ENCODE assay signal across 1 cellular context in the genomic region with DNA sequence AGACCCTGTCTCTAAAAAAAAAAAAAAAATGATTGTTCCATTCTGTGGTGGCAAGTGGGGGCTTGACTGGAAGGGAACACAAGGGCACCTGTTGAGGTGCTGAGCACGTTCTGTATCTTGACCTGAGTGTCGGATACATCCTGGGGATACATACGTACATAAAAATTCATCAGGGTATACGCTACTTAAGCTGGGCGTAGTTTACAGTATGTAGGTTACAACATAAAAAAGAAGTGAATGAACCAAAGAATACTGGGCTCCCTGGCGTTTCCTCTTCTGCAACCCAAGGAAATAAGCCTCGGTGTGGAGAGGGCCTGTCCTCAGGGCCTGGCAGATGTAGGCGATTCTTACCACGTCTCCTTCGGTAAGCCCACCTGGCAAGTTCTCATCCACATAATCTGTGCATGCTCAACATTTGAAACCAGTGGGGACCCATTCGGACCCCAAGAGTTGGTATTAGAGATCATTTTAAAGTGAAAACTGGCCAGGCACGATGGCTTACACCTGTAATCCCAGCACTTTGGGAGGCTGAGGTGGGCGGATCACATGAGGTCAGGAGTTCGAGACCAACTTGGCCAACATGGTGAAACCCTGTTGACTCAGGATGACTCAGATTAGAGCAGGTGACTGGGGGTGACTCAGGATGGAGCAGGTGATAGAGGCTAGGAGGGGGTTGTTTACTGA.
TF ChIP-seq lines count a peak whose summit lies in the region.

No MANE protein-coding gene starts in this region.

TF ChIP-seq in HepG2, 621 proteins besides CTCF, POLR2A, EP300 and RAD21 (continued from another document):
- TF ChIP-seq NR2F6 (IDR thresholded peaks at IDR 0.05), result no peak
- 0 out of 2 replicates have a peak, but pooled peaks have one; percentile 12 for TF ChIP-seq NR2F6 (CRISPR knock-in tag; IDR thresholded peaks at IDR 0.05)
- peak; percentile 59; the same call in 1 of the 2 replicates for TF ChIP-seq FOSL1 (CRISPR knock-in tag; IDR thresholded peaks at IDR 0.05; ENCODE audit: borderline replicate concordance)
- TF ChIP-seq MBNL3 (CRISPR knock-in tag; conservative IDR thresholded peaks at IDR 0.05), result no peak
- TF ChIP-seq NR2F1 (CRISPR knock-in tag; IDR thresholded peaks at IDR 0.05), result peak; percentile 16 to 58; a peak in 2 of 4 replicates
- TF ChIP-seq CEBPB (IDR thresholded peaks at IDR 0.05; ENCODE audit: borderline replicate concordance, low read depth, low read length), result no peak
- TF ChIP-seq JUND (CRISPR knock-in tag; IDR thresholded peaks at IDR 0.05), result peak; percentile 57; the same call in 1 of the 2 replicates
- TF ChIP-seq FOSL2 (CRISPR knock-in tag; IDR thresholded peaks at IDR 0.05), result peak; percentile 96
- peak; percentile 78 for TF ChIP-seq FOXA3 (CRISPR knock-in tag; IDR thresholded peaks at IDR 0.05)
- 0 out of 2 replicates have a peak, but pooled peaks have one; percentile 41 for TF ChIP-seq JUN (CRISPR knock-in tag; IDR thresholded peaks at IDR 0.05)
- TF ChIP-seq, protein P1, sequence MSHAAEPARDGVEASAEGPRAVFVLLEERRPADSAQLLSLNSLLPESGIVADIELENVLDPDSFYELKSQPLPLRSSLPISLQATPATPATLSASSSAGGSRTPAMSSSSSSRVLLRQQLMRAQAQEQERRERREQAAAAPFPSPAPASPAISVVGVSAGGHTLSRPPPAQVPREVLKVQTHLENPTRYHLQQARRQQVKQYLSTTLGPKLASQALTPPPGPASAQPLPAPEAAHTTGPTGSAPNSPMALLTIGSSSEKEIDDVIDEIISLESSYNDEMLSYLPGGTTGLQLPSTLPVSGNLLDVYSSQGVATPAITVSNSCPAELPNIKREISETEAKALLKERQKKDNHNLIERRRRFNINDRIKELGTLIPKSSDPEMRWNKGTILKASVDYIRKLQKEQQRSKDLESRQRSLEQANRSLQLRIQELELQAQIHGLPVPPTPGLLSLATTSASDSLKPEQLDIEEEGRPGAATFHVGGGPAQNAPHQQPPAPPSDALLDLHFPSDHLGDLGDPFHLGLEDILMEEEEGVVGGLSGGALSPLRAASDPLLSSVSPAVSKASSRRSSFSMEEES (CRISPR knock-in tag; IDR thresholded peaks at IDR 0.05), result peak; percentile 93
- no peak for TF ChIP-seq FOXA1 (IDR thresholded peaks at IDR 0.05)
- peak; percentile 70 for TF ChIP-seq FOXA1 (CRISPR knock-in tag; IDR thresholded peaks at IDR 0.05)
- peak; percentile 73 for TF ChIP-seq RARA (CRISPR knock-in tag; IDR thresholded peaks at IDR 0.05)
- TF ChIP-seq, protein P2, sequence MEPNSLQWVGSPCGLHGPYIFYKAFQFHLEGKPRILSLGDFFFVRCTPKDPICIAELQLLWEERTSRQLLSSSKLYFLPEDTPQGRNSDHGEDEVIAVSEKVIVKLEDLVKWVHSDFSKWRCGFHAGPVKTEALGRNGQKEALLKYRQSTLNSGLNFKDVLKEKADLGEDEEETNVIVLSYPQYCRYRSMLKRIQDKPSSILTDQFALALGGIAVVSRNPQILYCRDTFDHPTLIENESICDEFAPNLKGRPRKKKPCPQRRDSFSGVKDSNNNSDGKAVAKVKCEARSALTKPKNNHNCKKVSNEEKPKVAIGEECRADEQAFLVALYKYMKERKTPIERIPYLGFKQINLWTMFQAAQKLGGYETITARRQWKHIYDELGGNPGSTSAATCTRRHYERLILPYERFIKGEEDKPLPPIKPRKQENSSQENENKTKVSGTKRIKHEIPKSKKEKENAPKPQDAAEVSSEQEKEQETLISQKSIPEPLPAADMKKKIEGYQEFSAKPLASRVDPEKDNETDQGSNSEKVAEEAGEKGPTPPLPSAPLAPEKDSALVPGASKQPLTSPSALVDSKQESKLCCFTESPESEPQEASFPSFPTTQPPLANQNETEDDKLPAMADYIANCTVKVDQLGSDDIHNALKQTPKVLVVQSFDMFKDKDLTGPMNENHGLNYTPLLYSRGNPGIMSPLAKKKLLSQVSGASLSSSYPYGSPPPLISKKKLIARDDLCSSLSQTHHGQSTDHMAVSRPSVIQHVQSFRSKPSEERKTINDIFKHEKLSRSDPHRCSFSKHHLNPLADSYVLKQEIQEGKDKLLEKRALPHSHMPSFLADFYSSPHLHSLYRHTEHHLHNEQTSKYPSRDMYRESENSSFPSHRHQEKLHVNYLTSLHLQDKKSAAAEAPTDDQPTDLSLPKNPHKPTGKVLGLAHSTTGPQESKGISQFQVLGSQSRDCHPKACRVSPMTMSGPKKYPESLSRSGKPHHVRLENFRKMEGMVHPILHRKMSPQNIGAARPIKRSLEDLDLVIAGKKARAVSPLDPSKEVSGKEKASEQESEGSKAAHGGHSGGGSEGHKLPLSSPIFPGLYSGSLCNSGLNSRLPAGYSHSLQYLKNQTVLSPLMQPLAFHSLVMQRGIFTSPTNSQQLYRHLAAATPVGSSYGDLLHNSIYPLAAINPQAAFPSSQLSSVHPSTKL (CRISPR knock-in tag; IDR thresholded peaks at IDR 0.05), result peak; percentile 53; the same call in 1 of the 2 replicates
- peak; percentile 62 for TF ChIP-seq ELF3 (CRISPR knock-in tag; IDR thresholded peaks at IDR 0.05)
- TF ChIP-seq FOXP1 (IDR thresholded peaks at IDR 0.05), result no peak
- 0 out of 2 replicates have a peak, but pooled peaks have one; percentile 20 for TF ChIP-seq FOXP1 (CRISPR knock-in tag; IDR thresholded peaks at IDR 0.05)
- TF ChIP-seq, protein P3, sequence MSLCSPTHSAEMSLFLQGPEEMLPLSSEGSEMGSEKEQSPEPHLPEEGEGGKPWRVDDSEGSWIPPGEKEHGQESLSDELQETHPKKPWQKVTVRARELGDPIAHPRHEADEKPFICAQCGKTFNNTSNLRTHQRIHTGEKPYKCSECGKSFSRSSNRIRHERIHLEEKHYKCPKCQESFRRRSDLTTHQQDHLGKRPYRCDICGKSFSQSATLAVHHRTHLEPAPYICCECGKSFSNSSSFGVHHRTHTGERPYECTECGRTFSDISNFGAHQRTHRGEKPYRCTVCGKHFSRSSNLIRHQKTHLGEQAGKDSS (CRISPR knock-in tag; IDR thresholded peaks at IDR 0.05; ENCODE audit: borderline replicate concordance, low read depth), result no peak
